Comparison of ENCODE assay signal across 19 cellular contexts in genomic region chr2:40128796-40129195, GRCh38.
DNase-seq lines count a peak whose midpoint lies in the region; ATAC-seq and TF ChIP-seq lines count a peak whose summit lies in the region.
"Had no signal": no experiment of that assay in that cellular context is flagged by ENCODE, and none has a peak within 500 bp of the region (broad histone marks: within the 10 kb centered on the region; RNA-seq: fewer than 3 reads in every experiment).

No MANE protein-coding gene starts in this region.

- 76 to 86% methylated on average over 1 of the region's 1 CpG for WGBS in GM23248 (ENCODE audit: low coverage in 1 of 2, low lambda C conversion rate in 2 of 2, missing lambda C conversion rate in 2 of 2), 2 experiments

- H4K20me1 ChIP-seq in GM23248 (ENCODE audit: insufficient read depth), result no peaks in the 10 kb centered on the region
- H4K20me1 ChIP-seq in osteoblast (ENCODE audit: insufficient read depth, low read length), result no peaks in the 10 kb centered on the region

- TF ChIP-seq CTCF in osteoblast (IDR thresholded peaks at IDR 0.05; ENCODE audit: extremely low read depth, low read depth, low read length), result no peak

- no peak overlapping the region for H3K27ac Mint-ChIP-seq in stimulated activated memory B cell treated with anti-CD40 and anti-IgM and Interleukin-4, amounts not matched to agents 10 μg/mL and 1 μg/mL and 100 μg/mL, for 72 hours

- H3F3A ChIP-seq in GM23248 (ENCODE audit: insufficient read depth), result peaks cover 36% of the 10 kb centered on the region

- H3K27me3 Mint-ChIP-seq in stimulated activated memory B cell treated with anti-CD40 and anti-IgM and Interleukin-4, amounts not matched to agents 10 μg/mL and 1 μg/mL and 100 μg/mL, for 72 hours, result no peaks in the 10 kb centered on the region

- in situ Hi-C loops in GM23248 (cut with MboI), result no loop called here

- no peak overlapping the region for H3K9ac ChIP-seq in GM23248
- no peak overlapping the region for H3K9ac ChIP-seq in adipocyte (ENCODE audit: low read length)

- H3K9me3 Mint-ChIP-seq in stimulated activated memory B cell treated with anti-CD40 and anti-IgM and Interleukin-4, amounts not matched to agents 10 μg/mL and 1 μg/mL and 100 μg/mL, for 72 hours, result no peaks in the 10 kb centered on the region

- H3K4me1 ChIP-seq in GM23248 (ENCODE audit: insufficient read depth) (peaks cover 58% of the 10 kb centered on the region), adipocyte (ENCODE audit: control insufficient read depth, insufficient read depth, low read length) (peaks cover 23% of the 10 kb centered on the region), osteoblast (ENCODE audit: insufficient read depth, low read length) (peaks cover 72% of the 10 kb centered on the region)

- no peaks in the 10 kb centered on the region for H3K9me3 ChIP-seq in GM23248 (ENCODE audit: low read depth)
- H3K9me3 ChIP-seq in adipocyte (ENCODE audit: control insufficient read depth, low read length), result no peaks in the 10 kb centered on the region
- H3K9me3 ChIP-seq in osteoblast (ENCODE audit: low read depth, low read length), result no peaks in the 10 kb centered on the region

- H2AFZ ChIP-seq in GM23248 (no peak overlapping the region), osteoblast (ENCODE audit: low read length) (no peak overlapping the region)

- no peaks in the 10 kb centered on the region for H3K79me2 ChIP-seq in GM23248 (ENCODE audit: insufficient read depth)
- H3K79me2 ChIP-seq in osteoblast (ENCODE audit: insufficient read depth, low read length), result no peaks in the 10 kb centered on the region

- DNase-seq in EH (ENCODE audit: low read depth) (peak; percentile 50), GM23248 (peak; percentile 30), adipocyte (ENCODE audit: low read depth) (peak; percentile 42), osteoblast (ENCODE audit: insufficient read length, low spot score, missing footprints) (no peak), NCI-H510A treated with DMSO at 0.1 percent for 48 hours (lab: John Stamatoyannopoulos, UW) (no peak), NAMALWA (ENCODE audit: low spot score) (no peak), T-helper 2 cell (no peak)
- DNase-seq: AML-193, DMS79 treated with DMSO at 0.1 percent for 48 hours, GDM1, H7, Kasumi-1, NCI-H1105 treated with DMSO at 0.1 percent for 48 hours, NCI-H1694, NCI-H2081 treated with DMSO at 0.1 percent for 48 hours, NCI-H774, SHP77 had no signal

- H3K4me3 Mint-ChIP-seq in stimulated activated memory B cell treated with anti-CD40 and anti-IgM and Interleukin-4, amounts not matched to agents 10 μg/mL and 1 μg/mL and 100 μg/mL, for 72 hours, result no peak overlapping the region

- no peaks in the 10 kb centered on the region for H3K36me3 Mint-ChIP-seq in stimulated activated memory B cell treated with anti-CD40 and anti-IgM and Interleukin-4, amounts not matched to agents 10 μg/mL and 1 μg/mL and 100 μg/mL, for 72 hours

- H3K4me2 ChIP-seq in GM23248 (ENCODE audit: unreplicated experiment) (peak overlapping the region; percentile 30), osteoblast (ENCODE audit: insufficient read depth, low read length) (peak overlapping the region; percentile 52)

- H3K27me3 ChIP-seq in GM23248 (replicated peaks; ENCODE audit: insufficient read depth) (no peaks in the 10 kb centered on the region), adipocyte (replicated peaks; ENCODE audit: control insufficient read depth, insufficient read depth, low read length) (no peaks in the 10 kb centered on the region), osteoblast (ENCODE audit: insufficient read depth, low read length) (no peaks in the 10 kb centered on the region)

- ATAC-seq in stimulated activated memory B cell treated with anti-CD40 and anti-IgM and Interleukin-4, amounts not matched to agents 10 μg/mL and 1 μg/mL and 100 μg/mL, for 72 hours, result no peak

- H3K36me3 ChIP-seq in GM23248 (ENCODE audit: low read depth), result no peaks in the 10 kb centered on the region
- H3K36me3 ChIP-seq in adipocyte (ENCODE audit: control insufficient read depth, insufficient read depth, low read length, severe bottlenecking), result no peaks in the 10 kb centered on the region
- H3K36me3 ChIP-seq in osteoblast (ENCODE audit: insufficient read depth, low read length), result no peaks in the 10 kb centered on the region

- H3K4me3 ChIP-seq in GM23248 (no peak overlapping the region), adipocyte (ENCODE audit: low read length) (no peak overlapping the region), osteoblast (ENCODE audit: insufficient read depth, low read length) (no peak overlapping the region)

- peak overlapping the region; percentile 72 for H3K27ac ChIP-seq in GM23248
- H3K27ac ChIP-seq in osteoblast (ENCODE audit: low read depth, low read length), result peak overlapping the region; percentile 95
- H3K27ac ChIP-seq: C4-2B had no signal

- no peaks in the 10 kb centered on the region for H3K4me1 Mint-ChIP-seq in stimulated activated memory B cell treated with anti-CD40 and anti-IgM and Interleukin-4, amounts not matched to agents 10 μg/mL and 1 μg/mL and 100 μg/mL, for 72 hours

- no peaks in the 10 kb centered on the region for H3K9me2 ChIP-seq in GM23248 (ENCODE audit: insufficient read depth)

Comparison
In these comparisons a context has a peak if more than half of its experiments do, and no peak if none do; other contexts are left out.
1. DNase-seq: peak in EH (single experiment), GM23248 (single experiment) and adipocyte (single experiment); none in osteoblast (single experiment), NCI-H510A treated with DMSO at 0.1 percent for 48 hours (single experiment), NAMALWA (single experiment) and T-helper 2 cell (0 of 5).